ENCODE assay signal across 23 cellular contexts in genomic region chr5:178106086-178106485, GRCh38.
"Had no signal": no experiment of that assay in that cellular context is flagged by ENCODE, and none has a peak within 500 bp of the region (broad histone marks: within the 10 kb centered on the region; RNA-seq: fewer than 3 reads in every experiment).

No MANE protein-coding gene starts in this region.

- H3K9me3 Mint-ChIP-seq: IgD-negative memory B cell had no signal

- H3K27ac ChIP-seq: HL-60, SJCRH30 had no signal

- H3K36me3 ChIP-seq: SJCRH30 had no signal

- H3K27me3 ChIP-seq: SJCRH30 had no signal

- DNase-seq: KBM-7, NCI-H1092, NCI-H1105 treated with DMSO at 0.1 percent for 48 hours, NCI-H1417 treated with DMSO at 0.1 percent for 48 hours, NCI-H146, NCI-H1694 treated with DMSO at 0.1 percent for 48 hours, NCI-H1930, NCI-H2081, NCI-H2107, NCI-H226, NCI-H446, NCI-H510A, NCI-H524 treated with DMSO at 0.1 percent for 48 hours, NCI-H69, NCI-H774, PC-3, SHP77 treated with DMSO at 0.1 percent for 48 hours, SJCRH30 had no signal

- ATAC-seq: Panc1, PC-3, Right ventricle myocardium inferior, SK-N-SH treated with all-trans-retinoic acid at 6 μM for 48 hours had no signal

- H3K4me3 ChIP-seq: SJCRH30 had no signal

- H3K36me3 Mint-ChIP-seq: IgD-negative memory B cell had no signal

- H3K9me3 ChIP-seq: SJCRH30 had no signal

- H3K27me3 Mint-ChIP-seq: IgD-negative memory B cell had no signal
